ENCODE assay signal across 12 cellular contexts in genomic region chr6:3616565-3617176, GRCh38.
"Had no signal": no experiment of that assay in that cellular context is flagged by ENCODE, and none has a peak within 500 bp of the region (broad histone marks: within the 10 kb centered on the region; RNA-seq: fewer than 3 reads in every experiment).

No MANE protein-coding gene starts in this region.

- H3K4me1 ChIP-seq: left lung, thyroid gland had no signal

- H3K9me3 ChIP-seq: gastroesophageal sphincter, left lung, neutrophil, thyroid gland had no signal

- H3K27ac Mint-ChIP-seq: activated CD4-positive, alpha-beta T cell treated with anti-CD3 and anti-CD28 coated beads, Interleukin-2, amount 10 ng/mL, durations not matched to agents 7 days and 5 days; naive thymus-derived CD4-positive, alpha-beta T cell; stimulated activated memory B cell treated with anti-CD40 and anti-IgM and Interleukin-4, amounts not matched to agents 10 μg/mL and 1 μg/mL and 100 μg/mL, for 72 hours had no signal

- H3K4me1 Mint-ChIP-seq: activated CD4-positive, alpha-beta T cell treated with anti-CD3 and anti-CD28 coated beads, Interleukin-2, amount 10 ng/mL, durations not matched to agents 7 days and 5 days; naive thymus-derived CD4-positive, alpha-beta T cell; stimulated activated memory B cell treated with anti-CD40 and anti-IgM and Interleukin-4, amounts not matched to agents 10 μg/mL and 1 μg/mL and 100 μg/mL, for 72 hours had no signal

- H3K27me3 ChIP-seq: gastroesophageal sphincter, left lung, thyroid gland had no signal

- H3K27ac ChIP-seq: gastroesophageal sphincter, left lung, neutrophil, thyroid gland had no signal

- H3K36me3 Mint-ChIP-seq: naive thymus-derived CD4-positive, alpha-beta T cell; stimulated activated memory B cell treated with anti-CD40 and anti-IgM and Interleukin-4, amounts not matched to agents 10 μg/mL and 1 μg/mL and 100 μg/mL, for 72 hours had no signal

- H3K4me3 Mint-ChIP-seq: activated CD4-positive, alpha-beta T cell treated with anti-CD3 and anti-CD28 coated beads, Interleukin-2, amount 10 ng/mL, durations not matched to agents 7 days and 5 days; activated T-cell treated with anti-CD3 and anti-CD28 coated beads, Interleukin-2, amount 50 U/mL, for 4 hours; naive thymus-derived CD4-positive, alpha-beta T cell; stimulated activated memory B cell treated with anti-CD40 and anti-IgM and Interleukin-4, amounts not matched to agents 10 μg/mL and 1 μg/mL and 100 μg/mL, for 72 hours had no signal

- H3K4me3 ChIP-seq: gastroesophageal sphincter, left lung, thyroid gland had no signal

- H3K9me3 Mint-ChIP-seq: activated CD4-positive, alpha-beta T cell treated with anti-CD3 and anti-CD28 coated beads, Interleukin-2, amount 10 ng/mL, durations not matched to agents 7 days and 5 days; activated T-cell treated with anti-CD3 and anti-CD28 coated beads, Interleukin-2, amount 50 U/mL, for 4 hours; stimulated activated memory B cell treated with anti-CD40 and anti-IgM and Interleukin-4, amounts not matched to agents 10 μg/mL and 1 μg/mL and 100 μg/mL, for 72 hours had no signal

- DNase-seq: activated CD4-positive, alpha-beta T cell treated with anti-CD3 and anti-CD28 coated beads, Interleukin-2, amount 10 ng/mL, durations not matched to agents 7 days and 5 days; activated CD4-positive, CD25-positive, alpha-beta regulatory T cell; activated effector memory CD4-positive, alpha-beta T cell treated with Interleukin-2 at 50 U/mL for 16 hours; activated naive CD4-positive, alpha-beta T cell treated with anti-CD3 and anti-CD28 coated beads, Interleukin-2, amount 50 U/mL, for 16 hours; activated T-cell treated with anti-CD3 and anti-CD28 coated beads, Interleukin-2, amount 50 U/mL, for 4 hours; left lung; mammary epithelial cell; naive thymus-derived CD4-positive, alpha-beta T cell; thyroid gland had no signal

- H3K36me3 ChIP-seq: gastroesophageal sphincter, left lung, neutrophil, thyroid gland had no signal
